ENCODE assay signal across 19 cellular contexts in genomic region chr5:80154749-80155148, GRCh38.
A peak's percentile ranks its signal among the peaks of the same experiment; 100 is the strongest.
DNase-seq lines count a peak whose midpoint lies in the region; ATAC-seq, FAIRE-seq and TF ChIP-seq lines count a peak whose summit lies in the region.
"Had no signal": no experiment of that assay in that cellular context is flagged by ENCODE, and none has a peak within 500 bp of the region (broad histone marks: within the 10 kb centered on the region; RNA-seq: fewer than 3 reads in every experiment).

No MANE protein-coding gene starts in this region.

- in situ Hi-C loops in K562 (cut with MboI) = no loop called here

- H3K36me3 ChIP-seq in Caco-2 (ENCODE audit: control insufficient read depth, insufficient read depth, low read length) = peaks cover 7% of the 10 kb centered on the region
- no peaks in the 10 kb centered on the region for H3K36me3 ChIP-seq in K562 (ENCODE audit: control insufficient read depth, insufficient read depth, low read length)
- peaks cover 2 to 52% (median 11%) of the 10 kb centered on the region in 3 experiments for H3K36me3 ChIP-seq in naive thymus-derived CD4-positive, alpha-beta T cell (ENCODE audit: control insufficient read depth in 2 of 3, insufficient read depth in 3 of 3, low read length in 3 of 3)
- H3K36me3 ChIP-seq in right lobe of liver = peaks cover 3 to 32% (median 17%) of the 10 kb centered on the region in 4 donors

- no peak overlapping the region for H3K27ac ChIP-seq in K562 (ENCODE audit: extremely low read depth, low read depth, low read length)
- peak overlapping the region; percentile 23 for H3K27ac ChIP-seq in naive thymus-derived CD4-positive, alpha-beta T cell (ENCODE audit: low read depth, low read length)
- no peak overlapping the region for H3K27ac ChIP-seq in right lobe of liver
- H3K27ac ChIP-seq: foreskin keratinocyte, GM23248, RWPE1, spleen, upper lobe of right lung had no signal

- POLR2A ChIA-PET in activated CD4-positive, alpha-beta T cell treated with anti-CD3 and anti-CD28 coated beads, Interleukin-2, amount 10 ng/mL, durations not matched to agents 7 days and 5 days (lab: Charles Lee) = no interaction called here
- POLR2A ChIA-PET in Caco-2 (lab: Charles Lee) (no interaction called here), K562 (lab: Yijun Ruan, JAX) (no interaction called here)
- POLR2A ChIA-PET in naive thymus-derived CD4-positive, alpha-beta T cell (lab: Charles Lee) = interaction anchor here (1.7 to 3.7 kb wide), 6 partner anchors 14 to 100 kb away, joined by 5 to 31 read pairs (median 8); partner anchors contain the start of gene SERINC5

- 70% methylated on average over 4 of the region's 4 CpGs for WGBS in K562 (ENCODE audit: insufficient coverage, low coverage, missing lambda C conversion rate)
- 98% methylated on average over 4 of the region's 4 CpGs for WGBS in right lobe of liver (ENCODE audit: insufficient coverage, low coverage, low lambda C conversion rate, missing lambda C conversion rate)

- H3K4me3 ChIP-seq in Caco-2 (ENCODE audit: low read depth, low read length) (no peak overlapping the region), K562 (no peak overlapping the region), right lobe of liver (no peak overlapping the region)
- H3K4me3 ChIP-seq in naive thymus-derived CD4-positive, alpha-beta T cell (ENCODE audit: low read length) = no peak overlapping the region
- H3K4me3 ChIP-seq: GM23248, spleen, upper lobe of right lung had no signal

- H4K20me1 ChIP-seq in K562 (replicated peaks; ENCODE audit: control insufficient read depth, insufficient read depth, low read length) = no peaks in the 10 kb centered on the region

- no peak for TF ChIP-seq RAD21 in K562 (CRISPR knock-in tag; conservative IDR thresholded peaks at IDR 0.05 in 1 of 2, IDR thresholded peaks at IDR 0.05 in 1 of 2)

- no peaks in the 10 kb centered on the region for H3K9me1 ChIP-seq in K562 (ENCODE audit: control insufficient read depth, insufficient read depth, low read length)

- no peak overlapping the region for H3K4me2 ChIP-seq in K562 (ENCODE audit: insufficient read depth, low read length)

- no peak for DNase-seq in activated CD4-positive, alpha-beta T cell treated with anti-CD3 and anti-CD28 coated beads, Interleukin-2, amount 10 ng/mL, durations not matched to agents 7 days and 5 days
- no peak for DNase-seq in activated CD4-positive, alpha-beta T cell treated with anti-CD3 and anti-CD28 coated beads, Interleukin-2, amount 50 U/mL, for 4 hours
- DNase-seq in Caco-2 (no peak), K562 (ENCODE audit: extremely low read depth in 1 of 4, low spot score in 3 of 4) (no peak), right lobe of liver (no peak), GM03348 (ENCODE audit: low spot score) (no peak)
- no peak for DNase-seq in naive thymus-derived CD4-positive, alpha-beta T cell
- DNase-seq in effector CD4-positive, alpha-beta T cell = no peak
- DNase-seq: 8988T; activated CD4-positive, CD25-positive, alpha-beta regulatory T cell; AML-193; foreskin keratinocyte; GM23248; hippocampal formation; NCI-H187 treated with DMSO at 0.1 percent for 48 hours; spleen; stimulated activated CD4-positive, alpha-beta T cell treated with anti-CD3 and anti-CD28 coated beads, Interleukin-4, amount 100 ng/mL, for 4 hours; upper lobe of right lung had no signal

- H3K27me3 ChIP-seq in Caco-2 (replicated peaks; ENCODE audit: control insufficient read depth, insufficient read depth, low read length) (no peaks in the 10 kb centered on the region), K562 (ENCODE audit: control insufficient read depth in 2 of 2, insufficient read depth in 2 of 2, low read length in 2 of 2) (no peaks in the 10 kb centered on the region), right lobe of liver (no peaks in the 10 kb centered on the region)
- no peaks in the 10 kb centered on the region for H3K27me3 ChIP-seq in naive thymus-derived CD4-positive, alpha-beta T cell (ENCODE audit: control insufficient read depth in 2 of 2, insufficient read depth in 2 of 2, low read length in 2 of 2)
- H3K27me3 ChIP-seq: foreskin keratinocyte, spleen, upper lobe of right lung had no signal

- no peak for ATAC-seq in K562
- ATAC-seq in naive thymus-derived CD4-positive, alpha-beta T cell = no peak
- ATAC-seq in right lobe of liver = no peak
- ATAC-seq: foreskin keratinocyte, upper lobe of right lung had no signal

- H3K27ac Mint-ChIP-seq in activated CD4-positive, alpha-beta T cell treated with anti-CD3 and anti-CD28 coated beads, Interleukin-2, amount 10 ng/mL, durations not matched to agents 7 days and 5 days = peak overlapping the region; percentile 76
- peak overlapping the region; percentile 60 for H3K27ac Mint-ChIP-seq in Caco-2 (ENCODE audit: unreplicated experiment)
- H3K27ac Mint-ChIP-seq in naive thymus-derived CD4-positive, alpha-beta T cell = peak overlapping the region in 8 of 9 donors; percentile 92 to 100 (median 99)

- H3K79me2 ChIP-seq in K562 (ENCODE audit: control insufficient read depth, insufficient read depth, low read length) = no peaks in the 10 kb centered on the region

- TF ChIP-seq CTCF in Caco-2 (IDR thresholded peaks at IDR 0.05; ENCODE audit: insufficient read depth in 1 of 2, low read depth in 1 of 2, low read length in 1 of 2, severe bottlenecking in 1 of 2, unreplicated experiment in 1 of 2) (no peak), K562 (IDR thresholded peaks at IDR 0.05 in 2 of 3, conservative IDR thresholded peaks at IDR 0.05 in 1 of 3; ENCODE audit: insufficient read depth in 2 of 3, low read depth in 1 of 3, low read length in 3 of 3) (no peak), right lobe of liver (IDR thresholded peaks at IDR 0.05) (no peak)

- no peak for TF ChIP-seq EP300 in K562 (IDR thresholded peaks at IDR 0.05; ENCODE audit: low read length)

- intact Hi-C loops in Caco-2 (cut with micrococcal nuclease; ENCODE audit: unreplicated experiment) = no loop called here
- intact Hi-C loops in K562 (cut with micrococcal nuclease) = no loop called here
- intact Hi-C loops in naive thymus-derived CD4-positive, alpha-beta T cell (cut with micrococcal nuclease) = no loop called here
- intact Hi-C loops in right lobe of liver (cut with DNase I) = no loop called here

- TF ChIP-seq POLR2A in K562 (conservative IDR thresholded peaks at IDR 0.05) (no peak), right lobe of liver (IDR thresholded peaks at IDR 0.05) (no peak)

- no peak overlapping the region for H2AFZ ChIP-seq in K562 (ENCODE audit: low read depth, low read length)
- H2AFZ ChIP-seq: GM23248 had no signal

- peaks cover 56% of the 10 kb centered on the region for H3K4me1 Mint-ChIP-seq in activated CD4-positive, alpha-beta T cell treated with anti-CD3 and anti-CD28 coated beads, Interleukin-2, amount 10 ng/mL, durations not matched to agents 7 days and 5 days
- H3K4me1 Mint-ChIP-seq in Caco-2 (ENCODE audit: low read depth, unreplicated experiment) = peaks cover 47% of the 10 kb centered on the region
- peaks cover 17 to 89% (median 64%) of the 10 kb centered on the region in 7 donors for H3K4me1 Mint-ChIP-seq in naive thymus-derived CD4-positive, alpha-beta T cell

- no peaks in the 10 kb centered on the region for H3K9me3 Mint-ChIP-seq in activated CD4-positive, alpha-beta T cell treated with anti-CD3 and anti-CD28 coated beads, Interleukin-2, amount 10 ng/mL, durations not matched to agents 7 days and 5 days
- H3K9me3 Mint-ChIP-seq in Caco-2 (ENCODE audit: unreplicated experiment) = no peaks in the 10 kb centered on the region
- H3K9me3 Mint-ChIP-seq in naive thymus-derived CD4-positive, alpha-beta T cell = peaks cover 0 to 6% (median 0%) of the 10 kb centered on the region in 11 donors

- CTCF ChIA-PET in activated CD4-positive, alpha-beta T cell treated with anti-CD3 and anti-CD28 coated beads, Interleukin-2, amount 10 ng/mL, durations not matched to agents 7 days and 5 days (lab: Charles Lee) = interaction anchor here (1.1 to 1.6 kb wide), 3 partner anchors 11 to 29 kb away, joined by 3 to 4 read pairs (median 3); no protein-coding TSS in a partner anchor
- CTCF ChIA-PET in Caco-2 (lab: Charles Lee) (no interaction called here), K562 (lab: Yijun Ruan, JAX; ENCODE audit: low intra/inter-chr PET ratio) (no interaction called here)
- CTCF ChIA-PET in naive thymus-derived CD4-positive, alpha-beta T cell (lab: Charles Lee) = no interaction called here

- peaks cover 16% of the 10 kb centered on the region for H3K4me1 ChIP-seq in Caco-2
- no peaks in the 10 kb centered on the region for H3K4me1 ChIP-seq in K562 (replicated peaks in 1 of 2; ENCODE audit: control insufficient read depth in 2 of 2, insufficient read depth in 2 of 2, low read length in 2 of 2)
- H3K4me1 ChIP-seq in naive thymus-derived CD4-positive, alpha-beta T cell (ENCODE audit: control insufficient read depth in 2 of 2, insufficient read depth in 2 of 2, low read length in 2 of 2) = peaks cover 9 to 39% of the 10 kb centered on the region in 2 donors
- peaks cover 0 to 9% (median 0%) of the 10 kb centered on the region in 4 donors for H3K4me1 ChIP-seq in right lobe of liver
- H3K4me1 ChIP-seq: foreskin keratinocyte, upper lobe of right lung had no signal

- no peaks in the 10 kb centered on the region for H3K27me3 Mint-ChIP-seq in activated CD4-positive, alpha-beta T cell treated with anti-CD3 and anti-CD28 coated beads, Interleukin-2, amount 10 ng/mL, durations not matched to agents 7 days and 5 days
- no peaks in the 10 kb centered on the region for H3K27me3 Mint-ChIP-seq in Caco-2 (ENCODE audit: insufficient read depth, unreplicated experiment)
- H3K27me3 Mint-ChIP-seq in naive thymus-derived CD4-positive, alpha-beta T cell = no peaks in the 10 kb centered on the region

- H3K4me3 Mint-ChIP-seq in activated CD4-positive, alpha-beta T cell treated with anti-CD3 and anti-CD28 coated beads, Interleukin-2, amount 10 ng/mL, durations not matched to agents 7 days and 5 days = no peak overlapping the region
- peak overlapping the region; percentile 8 for H3K4me3 Mint-ChIP-seq in Caco-2 (ENCODE audit: unreplicated experiment)
- H3K4me3 Mint-ChIP-seq in naive thymus-derived CD4-positive, alpha-beta T cell = peak overlapping the region in 5 of 10 donors; percentile 36 to 88 (median 65)

- H3K9ac ChIP-seq in K562 (ENCODE audit: insufficient read depth in 1 of 2, low read depth in 2 of 2, low read length in 2 of 2) = no peak overlapping the region
- H3K9ac ChIP-seq: GM23248 had no signal

- no TSS peak for BruUV-seq in Caco-2 (replicated peaks; lab: Mats Ljungman, UMichigan)
- no TSS peak for BruUV-seq in K562 (replicated peaks; lab: Mats Ljungman, UMichigan)

- H3K9me3 ChIP-seq in Caco-2 (no peaks in the 10 kb centered on the region), K562 (replicated peaks; ENCODE audit: control insufficient read depth, insufficient read depth, low read depth, low read length) (no peaks in the 10 kb centered on the region), right lobe of liver (no peaks in the 10 kb centered on the region)
- no peaks in the 10 kb centered on the region for H3K9me3 ChIP-seq in naive thymus-derived CD4-positive, alpha-beta T cell (ENCODE audit: control insufficient read depth in 2 of 3, low read length in 3 of 3)
- H3K9me3 ChIP-seq: spleen, upper lobe of right lung had no signal

- H3K36me3 Mint-ChIP-seq in activated CD4-positive, alpha-beta T cell treated with anti-CD3 and anti-CD28 coated beads, Interleukin-2, amount 10 ng/mL, durations not matched to agents 7 days and 5 days (ENCODE audit: low read depth) = peaks cover 86% of the 10 kb centered on the region
- H3K36me3 Mint-ChIP-seq in Caco-2 (ENCODE audit: insufficient read depth, unreplicated experiment) = peaks cover 100% of the 10 kb centered on the region
- peaks cover 17 to 71% (median 64%) of the 10 kb centered on the region in 5 donors for H3K36me3 Mint-ChIP-seq in naive thymus-derived CD4-positive, alpha-beta T cell

- no peak for FAIRE-seq in K562 (lab: Jason Lieb, UNC)
